32 cellular contexts compared by ENCODE assay signal in the genomic region with DNA sequence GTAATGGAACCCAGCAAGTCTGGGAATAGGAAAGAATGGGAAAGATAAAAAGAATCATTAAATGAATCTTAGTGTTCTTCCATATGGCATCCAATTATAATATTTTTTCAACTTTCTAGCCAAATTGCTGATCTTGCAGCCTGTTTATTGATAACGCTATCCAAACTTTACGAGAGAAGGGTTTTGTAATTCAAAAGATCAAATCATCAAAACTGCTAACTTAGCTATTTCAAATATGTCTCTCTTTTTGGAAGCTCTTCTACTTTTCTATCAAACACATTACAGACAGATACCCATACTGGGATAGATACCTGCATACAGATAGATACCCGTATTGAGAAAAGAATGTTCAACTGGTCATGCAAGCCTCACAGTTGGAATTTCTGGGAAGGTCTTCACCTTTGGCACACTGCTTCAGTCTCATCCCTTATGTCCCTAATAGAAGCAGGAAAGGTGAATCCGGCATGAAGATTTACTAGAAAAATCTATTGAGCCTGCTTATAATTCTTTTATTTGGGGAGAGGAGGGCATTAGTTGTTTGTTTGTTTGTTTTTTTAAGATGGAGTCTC.
"Had no signal": no experiment of that assay in that cellular context is flagged by ENCODE, and none has a peak within 500 bp of the region (broad histone marks: within the 10 kb centered on the region; RNA-seq: fewer than 3 reads in every experiment).

No MANE protein-coding gene starts in this region.

- H3K27me3 Mint-ChIP-seq: activated CD4-positive, alpha-beta T cell treated with anti-CD3 and anti-CD28 coated beads for 36 hours; activated CD8-positive, alpha-beta T cell treated with anti-CD3 and anti-CD28 coated beads for 36 hours; activated naive CD8-positive, alpha-beta T cell; activated naive CD8-positive, alpha-beta T cell treated with anti-CD3 and anti-CD28 coated beads, Interleukin-2, amount 50 U/mL, for 24 hours; activated T-helper 17 cell treated with anti-CD3 and anti-CD28 coated beads, Interleukin-2, amount 50 U/mL, for 72 hours had no signal

- H3K9me3 Mint-ChIP-seq: activated CD8-positive, alpha-beta T cell treated with anti-CD3 and anti-CD28 coated beads for 36 hours; activated naive CD8-positive, alpha-beta T cell treated with anti-CD3 and anti-CD28 coated beads, Interleukin-2, amount 50 U/mL, for 24 hours; activated T-cell treated with anti-CD3 and anti-CD28 coated beads, Interleukin-2, amount 50 U/mL, for 4 hours; activated T-helper 17 cell treated with anti-CD3 and anti-CD28 coated beads, Interleukin-2, amount 50 U/mL, for 72 hours; effector memory CD8-positive, alpha-beta T cell had no signal

- H3K36me3 Mint-ChIP-seq: activated naive CD8-positive, alpha-beta T cell had no signal

- H3K4me3 Mint-ChIP-seq: activated CD4-positive, alpha-beta T cell treated with anti-CD3 and anti-CD28 coated beads for 36 hours; activated CD8-positive, alpha-beta T cell treated with anti-CD3 and anti-CD28 coated beads for 36 hours; activated naive CD8-positive, alpha-beta T cell; activated naive CD8-positive, alpha-beta T cell treated with anti-CD3 and anti-CD28 coated beads, Interleukin-2, amount 50 U/mL, for 24 hours; activated T-cell treated with anti-CD3 and anti-CD28 coated beads, Interleukin-2, amount 50 U/mL, for 4 hours; activated T-helper 17 cell treated with anti-CD3 and anti-CD28 coated beads, Interleukin-2, amount 50 U/mL, for 72 hours; effector memory CD8-positive, alpha-beta T cell had no signal

- H3K4me1 ChIP-seq: adrenal gland, body of pancreas, esophagus muscularis mucosa, foreskin keratinocyte, gastrocnemius medialis, heart left ventricle had no signal

- H3K9me3 ChIP-seq: adrenal gland, body of pancreas, esophagus muscularis mucosa, gastrocnemius medialis, heart left ventricle had no signal

- H3K27ac Mint-ChIP-seq: activated CD4-positive, alpha-beta T cell treated with anti-CD3 and anti-CD28 coated beads for 36 hours; activated CD8-positive, alpha-beta T cell treated with anti-CD3 and anti-CD28 coated beads for 36 hours; activated naive CD8-positive, alpha-beta T cell; activated naive CD8-positive, alpha-beta T cell treated with anti-CD3 and anti-CD28 coated beads, Interleukin-2, amount 50 U/mL, for 24 hours; activated T-helper 17 cell treated with anti-CD3 and anti-CD28 coated beads, Interleukin-2, amount 50 U/mL, for 72 hours; effector memory CD8-positive, alpha-beta T cell had no signal

- H3K4me1 Mint-ChIP-seq: activated T-helper 17 cell treated with anti-CD3 and anti-CD28 coated beads, Interleukin-2, amount 50 U/mL, for 72 hours had no signal

- H3K27ac ChIP-seq: adrenal gland, body of pancreas, esophagus muscularis mucosa, foreskin keratinocyte, gastrocnemius medialis, heart left ventricle had no signal

- DNase-seq: activated CD4-positive, alpha-beta T cell treated with anti-CD3 and anti-CD28 coated beads for 36 hours; activated CD4-positive, alpha-beta T cell treated with anti-CD3 and anti-CD28 coated beads, Interleukin-2, amount 50 U/mL, for 1 hour; activated CD4-positive, alpha-beta T cell treated with anti-CD3 and anti-CD28 coated beads, Interleukin-2, amount 50 U/mL, for 48 hours; activated CD4-positive, CD25-positive, alpha-beta regulatory T cell; activated CD4-positive, CD25-positive, alpha-beta regulatory T cell treated with anti-CD3 and anti-CD28 coated beads, Interleukin-2, amount 50 U/mL, for 72 hours; activated CD8-positive, alpha-beta memory T cell treated with anti-CD3 and anti-CD28 coated beads for 24 hours; activated CD8-positive, alpha-beta T cell treated with anti-CD3 and anti-CD28 coated beads for 36 hours; activated effector memory CD4-positive, alpha-beta T cell treated with Interleukin-2 at 50 U/mL for 16 hours; activated gamma-delta T cell treated with Interleukin-2 at 50 U/mL for 16 hours; activated naive CD4-positive, alpha-beta T cell treated with anti-CD3 and anti-CD28 coated beads, Interleukin-2, amount 50 U/mL, for 16 hours; activated naive CD4-positive, alpha-beta T cell treated with Interleukin-2 at 50 U/mL for 16 hours; activated naive CD8-positive, alpha-beta T cell treated with anti-CD3 and anti-CD28 coated beads, Interleukin-2, amount 50 U/mL, for 24 hours; activated T-cell treated with anti-CD3 and anti-CD28 coated beads, Interleukin-2, amount 50 U/mL, for 4 hours; adrenal gland; amygdala; aorta; body of pancreas; caudate nucleus; cortex of kidney; dermis blood vessel endothelial cell; effector CD4-positive, alpha-beta T cell; effector memory CD8-positive, alpha-beta T cell; erythroblast; foreskin keratinocyte; gastrocnemius medialis; glutamatergic neuron; heart left ventricle; T-helper 2 cell had no signal

- H3K36me3 ChIP-seq: adrenal gland, esophagus muscularis mucosa, gastrocnemius medialis, heart left ventricle had no signal

- H3K27me3 ChIP-seq: adrenal gland, body of pancreas, esophagus muscularis mucosa, foreskin keratinocyte, gastrocnemius medialis, heart left ventricle had no signal

- FAIRE-seq: colon had no signal

- H3K4me3 ChIP-seq: adrenal gland, body of pancreas, esophagus muscularis mucosa, gastrocnemius medialis, heart left ventricle had no signal
